ENCODE assay signal across 35 cellular contexts in the genomic region with DNA sequence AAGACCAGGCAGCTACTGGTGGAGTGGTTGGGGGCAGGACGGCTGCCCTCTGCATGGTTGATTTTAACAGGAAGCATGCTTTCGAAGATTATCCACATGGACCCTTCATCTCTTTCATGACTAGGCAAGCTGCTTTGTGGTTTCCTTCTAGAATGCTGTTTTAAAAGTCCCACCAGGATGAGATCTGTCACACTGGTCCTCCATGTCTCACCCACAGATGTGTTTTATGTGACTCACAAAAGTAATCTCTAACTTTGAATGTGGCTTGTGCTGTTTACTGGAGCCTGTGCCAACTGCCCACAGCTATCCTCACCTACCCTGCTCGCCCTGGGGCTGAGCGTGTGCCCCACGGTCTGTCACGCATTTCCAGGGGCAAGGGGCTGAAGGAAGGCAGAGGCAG.
A peak's percentile ranks its signal among the peaks of the same experiment; 100 is the strongest.
DNase-seq lines count a peak whose midpoint lies in the region; ATAC-seq and TF ChIP-seq lines count a peak whose summit lies in the region.
"Had no signal": no experiment of that assay in that cellular context is flagged by ENCODE, and none has a peak within 500 bp of the region (broad histone marks: within the 10 kb centered on the region; RNA-seq: fewer than 3 reads in every experiment).

No MANE protein-coding gene starts in this region.

- H3K4me2 ChIP-seq in osteoblast (ENCODE audit: insufficient read depth, low read length), result no peak overlapping the region

- H3K4me3 Mint-ChIP-seq in WTC11, result no peak overlapping the region
- H3K4me3 Mint-ChIP-seq: B cell; CD8-positive, alpha-beta memory T cell; effector memory CD8-positive, alpha-beta T cell; memory B cell; neural crest cell; stimulated activated naive CD8-positive, alpha-beta T cell treated with anti-CD3 and anti-CD28 coated beads, Interleukin-15, Interleukin-2, amounts not matched to agents 100 ng/mL and 50 ng/mL, for 24 hours had no signal

- no peaks in the 10 kb centered on the region for H3K36me3 ChIP-seq in osteoblast (ENCODE audit: insufficient read depth, low read length)
- H3K36me3 ChIP-seq: left lung, right lobe of liver had no signal

- no peak overlapping the region for H3K27ac Mint-ChIP-seq in WTC11
- H3K27ac Mint-ChIP-seq: activated naive CD4-positive, alpha-beta T cell treated with anti-CD3 and anti-CD28 coated beads, Interleukin-2, amount 50 U/mL, for 72 hours; activated T-helper 2 cell treated with anti-CD3 and anti-CD28 coated beads, Interferon-gamma antibody, Interleukin-2, Interleukin-4, amounts not matched to agents 10 μg/mL and 5 μg/mL and 100 μg/mL, durations not matched to agents 14 hours and 24 hours and 36 hours; B cell; effector memory CD8-positive, alpha-beta T cell; memory B cell; stimulated activated naive CD8-positive, alpha-beta T cell treated with anti-CD3 and anti-CD28 coated beads, Interleukin-15, Interleukin-2, amounts not matched to agents 100 ng/mL and 50 ng/mL, for 24 hours had no signal

- CTCF ChIA-PET in WTC11 (lab: Charles Lee), result interaction anchor here (0.5 kb wide), 1 partner anchor 120 kb away, joined by 3 read pairs; no protein-coding TSS in a partner anchor

- H3K4me1 ChIP-seq in osteoblast (ENCODE audit: insufficient read depth, low read length), result peaks cover 13% of the 10 kb centered on the region
- H3K4me1 ChIP-seq: left lung, testis had no signal

- H3K36me3 Mint-ChIP-seq in WTC11, result no peaks in the 10 kb centered on the region
- H3K36me3 Mint-ChIP-seq: activated naive CD4-positive, alpha-beta T cell treated with anti-CD3 and anti-CD28 coated beads, Interleukin-2, amount 50 U/mL, for 72 hours; CD8-positive, alpha-beta memory T cell; memory B cell had no signal

- H2AFZ ChIP-seq in osteoblast (ENCODE audit: low read length), result no peak overlapping the region

- peaks cover 16% of the 10 kb centered on the region for H3K4me1 Mint-ChIP-seq in WTC11
- H3K4me1 Mint-ChIP-seq: B cell; CD8-positive, alpha-beta memory T cell; memory B cell had no signal

- TF ChIP-seq CTCF in osteoblast (IDR thresholded peaks at IDR 0.05; ENCODE audit: extremely low read depth, low read depth, low read length) (no peak), WTC11 (IDR thresholded peaks at IDR 0.05) (no peak)

- in situ Hi-C loops in Caki2 (cut with HindIII; ENCODE audit: low pct_unique_long_range_greater_than_20kb, low sequenced_read_pairs), result no loop called here

- POLR2A ChIA-PET in WTC11 (lab: Charles Lee), result no interaction called here

- no peaks in the 10 kb centered on the region for H3K27me3 Mint-ChIP-seq in WTC11 (ENCODE audit: low read depth)
- H3K27me3 Mint-ChIP-seq: B cell; effector memory CD8-positive, alpha-beta T cell; stimulated activated naive CD8-positive, alpha-beta T cell treated with anti-CD3 and anti-CD28 coated beads, Interleukin-15, Interleukin-2, amounts not matched to agents 100 ng/mL and 50 ng/mL, for 24 hours had no signal

- H3K4me3 ChIP-seq in osteoblast (ENCODE audit: insufficient read depth, low read length), result no peak overlapping the region
- H3K4me3 ChIP-seq: K562, left lung, right lobe of liver, testis had no signal

- ATAC-seq in WTC11, result no peak
- ATAC-seq: effector memory CD8-positive, alpha-beta T cell; K562; left lung; SK-N-SH treated with all-trans-retinoic acid at 6 μM for 48 hours had no signal

- H3K9me3 Mint-ChIP-seq in WTC11, result no peaks in the 10 kb centered on the region
- H3K9me3 Mint-ChIP-seq: activated naive CD4-positive, alpha-beta T cell treated with anti-CD3 and anti-CD28 coated beads, Interleukin-2, amount 50 U/mL, for 72 hours; activated T-helper 2 cell treated with anti-CD3 and anti-CD28 coated beads, Interferon-gamma antibody, Interleukin-2, Interleukin-4, amounts not matched to agents 10 μg/mL and 5 μg/mL and 100 μg/mL, durations not matched to agents 14 hours and 24 hours and 36 hours; effector memory CD8-positive, alpha-beta T cell; memory B cell; neural crest cell; stimulated activated naive CD8-positive, alpha-beta T cell treated with anti-CD3 and anti-CD28 coated beads, Interleukin-15, Interleukin-2, amounts not matched to agents 100 ng/mL and 50 ng/mL, for 24 hours had no signal

- DNase-seq in Caki2 (ENCODE audit: low read depth) (peak; percentile 35), KG1 (lab: John Stamatoyannopoulos, UW) (peak; percentile 42), astrocyte of the hippocampus (ENCODE audit: low read depth, low spot score) (peak; percentile 41), osteoblast (ENCODE audit: insufficient read length, low spot score, missing footprints) (peak; percentile 52), SKM-1 treated with dmso at 0.1 percent for 144 hours (lab: John Stamatoyannopoulos, UW; ENCODE audit: unreplicated experiment) (no peak), NCI-H1436 treated with DMSO at 0.1 percent for 48 hours (lab: John Stamatoyannopoulos, UW) (no peak), WTC11 (ENCODE audit: low spot score) (no peak)
- DNase-seq: activated CD4-positive, alpha-beta T cell treated with anti-CD3 and anti-CD28 coated beads for 48 hours; activated CD8-positive, alpha-beta memory T cell treated with anti-CD3 and anti-CD28 coated beads for 24 hours; activated T-cell treated with anti-CD3 and anti-CD28 coated beads for 4 hours; anterior cingulate cortex; caudate nucleus; CD8-positive, alpha-beta memory T cell; DMS153; effector memory CD8-positive, alpha-beta T cell; GF-D8; left lung; MM.1S; NCI-H1105 treated with DMSO at 0.1 percent for 48 hours; NCI-H2029; NCI-H526; OCI-M1; right lobe of liver; stimulated activated CD8-positive, alpha-beta memory T cell treated with anti-CD3 and anti-CD28 coated beads, Interleukin-4, amount 100 ng/mL, for 48 hours; T-helper 2 cell; testis had no signal

- H3K79me2 ChIP-seq in osteoblast (ENCODE audit: insufficient read depth, low read length), result no peaks in the 10 kb centered on the region

- H3K27me3 ChIP-seq in osteoblast (ENCODE audit: insufficient read depth, low read length), result no peaks in the 10 kb centered on the region
- H3K27me3 ChIP-seq: left lung, right lobe of liver, testis had no signal

- no peaks in the 10 kb centered on the region for H3K9me3 ChIP-seq in osteoblast (ENCODE audit: low read depth, low read length)
- H3K9me3 ChIP-seq: left lung, right lobe of liver, testis had no signal

- H4K20me1 ChIP-seq in osteoblast (ENCODE audit: insufficient read depth, low read length), result no peaks in the 10 kb centered on the region

- no peak overlapping the region for H3K27ac ChIP-seq in osteoblast (ENCODE audit: low read depth, low read length)
- H3K27ac ChIP-seq: left lung, right lobe of liver, testis, VCaP had no signal

TF ChIP-seq in WTC11, 78 proteins besides CTCF, POLR2A, EP300 and RAD21 (continues in another document):
- TF ChIP-seq PREB (CRISPR knock-in tag; IDR thresholded peaks at IDR 0.05; ENCODE audit: borderline replicate concordance) (no peak), FOXJ3 (CRISPR knock-in tag; IDR thresholded peaks at IDR 0.05; ENCODE audit: borderline replicate concordance) (no peak), IRF2 (CRISPR knock-in tag; IDR thresholded peaks at IDR 0.05; ENCODE audit: borderline replicate concordance, low read depth) (no peak), ATF3 (CRISPR knock-in tag; conservative IDR thresholded peaks at IDR 0.05) (no peak), AFF4 (CRISPR knock-in tag; IDR thresholded peaks at IDR 0.05; ENCODE audit: borderline replicate concordance) (no peak), USF1 (CRISPR knock-in tag; IDR thresholded peaks at IDR 0.05) (no peak), NR3C1 (CRISPR knock-in tag; conservative IDR thresholded peaks at IDR 0.05; ENCODE audit: low read depth) (no peak)

Comparison
In these comparisons a context has a peak if more than half of its experiments do, and no peak if none do; other contexts are left out.
1. DNase-seq: peak in Caki2 (single experiment), KG1 (single experiment), astrocyte of the hippocampus (single experiment) and osteoblast (single experiment); none in SKM-1 treated with dmso at 0.1 percent for 144 hours (single experiment), NCI-H1436 treated with DMSO at 0.1 percent for 48 hours (single experiment) and WTC11 (single experiment).